ENCODE assay signal across 18 cellular contexts in genomic region chr12:58583541-58583940, GRCh38.
DNase-seq lines count a peak whose midpoint lies in the region; ATAC-seq and TF ChIP-seq lines count a peak whose summit lies in the region.
"Had no signal": no experiment of that assay in that cellular context is flagged by ENCODE, and none has a peak within 500 bp of the region (broad histone marks: within the 10 kb centered on the region; RNA-seq: fewer than 3 reads in every experiment).

No MANE protein-coding gene starts in this region.

- CTCF ChIA-PET in Caco-2 (lab: Charles Lee) = no interaction called here
- CTCF ChIA-PET in activated naive CD4-positive, alpha-beta T cell treated with anti-CD3 and anti-CD28 coated beads for 36 hours (lab: Charles Lee) = no interaction called here

- H3K36me3 ChIP-seq in Caco-2 (ENCODE audit: control insufficient read depth, insufficient read depth, low read length) (no peaks in the 10 kb centered on the region), fibroblast of lung (ENCODE audit: control insufficient read depth, insufficient read depth, low read length) (no peaks in the 10 kb centered on the region), sigmoid colon (no peaks in the 10 kb centered on the region)

- H3K27me3 ChIP-seq in Caco-2 (replicated peaks; ENCODE audit: control insufficient read depth, insufficient read depth, low read length) (no peaks in the 10 kb centered on the region), fibroblast of lung (ENCODE audit: control insufficient read depth, insufficient read depth, low read length) (no peaks in the 10 kb centered on the region), sigmoid colon (no peaks in the 10 kb centered on the region)

- H3K79me2 ChIP-seq in fibroblast of lung (ENCODE audit: control insufficient read depth, insufficient read depth, low read length) = no peaks in the 10 kb centered on the region

- H2AFZ ChIP-seq in fibroblast of lung (ENCODE audit: low read length) = no peak overlapping the region

- TF ChIP-seq EP300 in sigmoid colon (IDR thresholded peaks at IDR 0.05) = no peak

- H3K4me3 Mint-ChIP-seq in Caco-2 (ENCODE audit: unreplicated experiment) = no peak overlapping the region
- H3K4me3 Mint-ChIP-seq in activated naive CD4-positive, alpha-beta T cell treated with anti-CD3 and anti-CD28 coated beads for 36 hours = no peak overlapping the region
- H3K4me3 Mint-ChIP-seq: activated T-helper 17 cell treated with anti-CD3 and anti-CD28 coated beads, Interleukin-2, amount 50 U/mL, for 72 hours; naive B cell had no signal

- intact Hi-C loops in Caco-2 (cut with micrococcal nuclease; ENCODE audit: unreplicated experiment) = no loop called here
- intact Hi-C loops in sigmoid colon (cut with DNase I) = no loop called here
- intact Hi-C loops in activated naive CD4-positive, alpha-beta T cell treated with anti-CD3 and anti-CD28 coated beads for 36 hours (cut with micrococcal nuclease) = no loop called here
- intact Hi-C loops in Right ventricle myocardium superior (cut with DNase I) = no loop called here

- H3K27me3 Mint-ChIP-seq in Caco-2 (ENCODE audit: insufficient read depth, unreplicated experiment) = no peaks in the 10 kb centered on the region
- no peaks in the 10 kb centered on the region for H3K27me3 Mint-ChIP-seq in activated naive CD4-positive, alpha-beta T cell treated with anti-CD3 and anti-CD28 coated beads for 36 hours (ENCODE audit: low read depth)
- H3K27me3 Mint-ChIP-seq: activated T-helper 17 cell treated with anti-CD3 and anti-CD28 coated beads, Interleukin-2, amount 50 U/mL, for 72 hours; naive B cell had no signal

- no peak for TF ChIP-seq POLR2A in sigmoid colon (IDR thresholded peaks at IDR 0.05)

- no peak for TF ChIP-seq CTCF in Caco-2 (IDR thresholded peaks at IDR 0.05; ENCODE audit: insufficient read depth in 1 of 2, low read depth in 1 of 2, low read length in 1 of 2, severe bottlenecking in 1 of 2, unreplicated experiment in 1 of 2)
- TF ChIP-seq CTCF in fibroblast of lung (conservative IDR thresholded peaks at IDR 0.05 in 1 of 2, IDR thresholded peaks at IDR 0.05 in 1 of 2; ENCODE audit: low read depth in 1 of 2, low read length in 2 of 2) = no peak
- no peak for TF ChIP-seq CTCF in sigmoid colon (IDR thresholded peaks at IDR 0.05)

- ATAC-seq in HG03342 (IDR thresholded peaks at IDR 0.05; ENCODE audit: unreplicated experiment) = no peak
- no peak for ATAC-seq in Right ventricle myocardium superior (ENCODE audit: poor library complexity)
- ATAC-seq: activated T-helper 17 cell treated with anti-CD3 and anti-CD28 coated beads, Interleukin-2, amount 50 U/mL, for 72 hours; Panc1 had no signal

- no peaks in the 10 kb centered on the region for H3K4me1 Mint-ChIP-seq in Caco-2 (ENCODE audit: low read depth, unreplicated experiment)
- H3K4me1 Mint-ChIP-seq in activated naive CD4-positive, alpha-beta T cell treated with anti-CD3 and anti-CD28 coated beads for 36 hours (ENCODE audit: low read depth) = no peaks in the 10 kb centered on the region
- H3K4me1 Mint-ChIP-seq: activated T-helper 17 cell treated with anti-CD3 and anti-CD28 coated beads, Interleukin-2, amount 50 U/mL, for 72 hours; naive B cell had no signal

- H3K4me3 ChIP-seq in Caco-2 (ENCODE audit: low read depth, low read length) (no peak overlapping the region), fibroblast of lung (replicated peaks in 1 of 4; ENCODE audit: control extremely low read depth in 1 of 4, insufficient read depth in 1 of 4, low read depth in 3 of 4, low read length in 4 of 4) (no peak overlapping the region), sigmoid colon (no peak overlapping the region)

- no peaks in the 10 kb centered on the region for H3K36me3 Mint-ChIP-seq in Caco-2 (ENCODE audit: insufficient read depth, unreplicated experiment)
- no peaks in the 10 kb centered on the region for H3K36me3 Mint-ChIP-seq in activated naive CD4-positive, alpha-beta T cell treated with anti-CD3 and anti-CD28 coated beads for 36 hours (ENCODE audit: low read depth)
- H3K36me3 Mint-ChIP-seq: naive B cell had no signal

- H3K27ac Mint-ChIP-seq in Caco-2 (ENCODE audit: unreplicated experiment) = peak overlapping the region; percentile 31
- H3K27ac Mint-ChIP-seq in activated naive CD4-positive, alpha-beta T cell treated with anti-CD3 and anti-CD28 coated beads for 36 hours = no peak overlapping the region
- H3K27ac Mint-ChIP-seq: activated T-helper 17 cell treated with anti-CD3 and anti-CD28 coated beads, Interleukin-2, amount 50 U/mL, for 72 hours; naive B cell had no signal

- H3K9ac ChIP-seq in fibroblast of lung (ENCODE audit: insufficient read depth, low read length) = no peak overlapping the region

- H3K4me1 ChIP-seq in Caco-2 (no peaks in the 10 kb centered on the region), fibroblast of lung (ENCODE audit: control insufficient read depth, extremely low read depth, insufficient read depth, low read length) (no peaks in the 10 kb centered on the region), sigmoid colon (no peaks in the 10 kb centered on the region)

- BruUV-seq in Caco-2 (replicated peaks; lab: Mats Ljungman, UMichigan) = no TSS peak

- H3K27ac ChIP-seq in fibroblast of lung (ENCODE audit: insufficient read depth, low read length) = no peak overlapping the region
- H3K27ac ChIP-seq in sigmoid colon = peak overlapping the region in 3 of 4 donors; percentile 53 to 59 (median 53)

- 22 to 49% methylated on average over 2 of the region's 2 CpGs for WGBS in sigmoid colon, 2 donors

- DNase-seq in Caco-2 (no peak), NCI-H82 treated with DMSO at 0.1 percent for 48 hours (lab: John Stamatoyannopoulos, UW; ENCODE audit: unreplicated experiment) (peak; percentile 23), fibroblast of lung (ENCODE audit: low read depth in 2 of 2) (peak; percentile 57 to 58), sigmoid colon (no peak), Ammon's horn (ENCODE audit: low spot score) (no peak), Right ventricle myocardium superior (no peak)
- no peak for DNase-seq in activated naive CD4-positive, alpha-beta T cell treated with anti-CD3 and anti-CD28 coated beads for 36 hours
- DNase-seq: anterior cingulate cortex; C1 segment of cervical spinal cord; GOT3; naive B cell; NCI-H187; NCI-H510A; stimulated activated CD4-positive, alpha-beta T cell treated with anti-CD3 and anti-CD28 coated beads, Interleukin-1b, Interleukin-23, amount 100 ng/mL, for 48 hours; SW 1271 had no signal

- POLR2A ChIA-PET in Caco-2 (lab: Charles Lee) = no interaction called here

- H3K9me3 ChIP-seq in Caco-2 = no peaks in the 10 kb centered on the region
- no peaks in the 10 kb centered on the region for H3K9me3 ChIP-seq in fibroblast of lung (ENCODE audit: control insufficient read depth, insufficient read depth, low read depth, low read length)
- no peaks in the 10 kb centered on the region for H3K9me3 ChIP-seq in sigmoid colon

- no peaks in the 10 kb centered on the region for H3K9me3 Mint-ChIP-seq in Caco-2 (ENCODE audit: unreplicated experiment)
- no peaks in the 10 kb centered on the region for H3K9me3 Mint-ChIP-seq in activated naive CD4-positive, alpha-beta T cell treated with anti-CD3 and anti-CD28 coated beads for 36 hours

- H3K4me2 ChIP-seq in fibroblast of lung (ENCODE audit: extremely low read depth, insufficient read depth, low read length) = no peak overlapping the region

- H4K20me1 ChIP-seq in fibroblast of lung (ENCODE audit: control insufficient read depth, extremely low read depth, insufficient read depth, low read length) = no peaks in the 10 kb centered on the region

Comparison
In these comparisons a context has a peak if more than half of its experiments do, and no peak if none do; other contexts are left out.
1. DNase-seq: peak in NCI-H82 treated with DMSO at 0.1 percent for 48 hours (single experiment) and fibroblast of lung (2 of 2); none in Caco-2 (0 of 2), sigmoid colon (single experiment), activated naive CD4-positive, alpha-beta T cell treated with anti-CD3 and anti-CD28 coated beads for 36 hours (single experiment), Ammon's horn (single experiment) and Right ventricle myocardium superior (single experiment).